In the genomic region with DNA sequence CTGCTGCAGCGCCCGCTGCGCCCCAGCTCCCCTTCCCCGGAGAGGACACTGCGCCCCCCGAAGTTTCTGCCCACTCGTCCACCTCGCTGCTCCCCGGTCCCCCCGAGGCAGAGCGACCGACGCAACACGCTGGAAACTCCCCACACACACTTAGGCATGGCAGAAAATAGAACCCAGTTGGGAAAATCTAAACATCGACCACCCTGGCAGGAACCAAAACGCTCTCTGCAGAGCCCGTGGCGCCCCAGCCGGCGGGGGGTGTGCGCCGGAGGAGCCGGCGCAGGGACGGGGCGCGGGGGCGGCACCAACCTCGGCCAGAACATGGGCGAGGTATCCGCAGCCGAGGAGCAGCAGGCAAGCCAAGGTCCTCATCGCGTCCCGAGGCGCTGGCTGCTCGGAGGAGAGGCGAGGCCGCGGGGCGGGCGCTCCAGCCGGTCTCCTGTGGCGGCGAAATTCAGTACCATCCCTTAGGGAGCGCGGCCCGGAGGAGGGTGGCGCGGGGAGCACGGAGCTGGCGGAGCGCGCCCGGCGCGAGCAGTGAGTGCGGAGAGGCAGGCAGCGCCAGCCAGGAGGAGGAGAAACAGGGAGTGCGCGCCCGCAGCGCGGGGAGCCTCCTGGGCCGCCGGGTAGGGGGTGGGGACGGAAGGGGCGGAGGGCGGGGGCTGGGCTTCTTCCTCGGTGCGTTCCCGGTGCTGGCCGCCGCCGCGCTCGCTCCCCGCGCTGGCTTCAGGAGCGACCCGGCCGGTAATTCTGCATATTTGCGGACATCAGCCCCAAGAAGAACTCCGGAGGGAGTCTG, we compare ENCODE assay signal across 1 cellular context.
TF ChIP-seq lines count a peak whose summit lies in the region.

No MANE protein-coding gene starts in this region.

TF ChIP-seq in HEK293, 187 proteins besides CTCF, POLR2A, EP300 and RAD21 (continued from another document):
- TF ChIP-seq, protein P1, sequence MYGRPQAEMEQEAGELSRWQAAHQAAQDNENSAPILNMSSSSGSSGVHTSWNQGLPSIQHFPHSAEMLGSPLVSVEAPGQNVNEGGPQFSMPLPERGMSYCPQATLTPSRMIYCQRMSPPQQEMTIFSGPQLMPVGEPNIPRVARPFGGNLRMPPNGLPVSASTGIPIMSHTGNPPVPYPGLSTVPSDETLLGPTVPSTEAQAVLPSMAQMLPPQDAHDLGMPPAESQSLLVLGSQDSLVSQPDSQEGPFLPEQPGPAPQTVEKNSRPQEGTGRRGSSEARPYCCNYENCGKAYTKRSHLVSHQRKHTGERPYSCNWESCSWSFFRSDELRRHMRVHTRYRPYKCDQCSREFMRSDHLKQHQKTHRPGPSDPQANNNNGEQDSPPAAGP (tag by site-specific recombination; IDR thresholded peaks at IDR 0.05): peak; percentile 77; the same call in 1 of the 2 replicates
- TF ChIP-seq, protein P2, sequence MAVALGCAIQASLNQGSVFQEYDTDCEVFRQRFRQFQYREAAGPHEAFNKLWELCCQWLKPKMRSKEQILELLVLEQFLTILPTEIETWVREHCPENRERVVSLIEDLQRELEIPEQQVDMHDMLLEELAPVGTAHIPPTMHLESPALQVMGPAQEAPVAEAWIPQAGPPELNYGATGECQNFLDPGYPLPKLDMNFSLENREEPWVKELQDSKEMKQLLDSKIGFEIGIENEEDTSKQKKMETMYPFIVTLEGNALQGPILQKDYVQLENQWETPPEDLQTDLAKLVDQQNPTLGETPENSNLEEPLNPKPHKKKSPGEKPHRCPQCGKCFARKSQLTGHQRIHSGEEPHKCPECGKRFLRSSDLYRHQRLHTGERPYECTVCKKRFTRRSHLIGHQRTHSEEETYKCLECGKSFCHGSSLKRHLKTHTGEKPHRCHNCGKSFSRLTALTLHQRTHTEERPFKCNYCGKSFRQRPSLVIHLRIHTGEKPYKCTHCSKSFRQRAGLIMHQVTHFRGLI (tag by site-specific recombination; IDR thresholded peaks at IDR 0.05): peak; percentile 51
- TF ChIP-seq, protein P3, sequence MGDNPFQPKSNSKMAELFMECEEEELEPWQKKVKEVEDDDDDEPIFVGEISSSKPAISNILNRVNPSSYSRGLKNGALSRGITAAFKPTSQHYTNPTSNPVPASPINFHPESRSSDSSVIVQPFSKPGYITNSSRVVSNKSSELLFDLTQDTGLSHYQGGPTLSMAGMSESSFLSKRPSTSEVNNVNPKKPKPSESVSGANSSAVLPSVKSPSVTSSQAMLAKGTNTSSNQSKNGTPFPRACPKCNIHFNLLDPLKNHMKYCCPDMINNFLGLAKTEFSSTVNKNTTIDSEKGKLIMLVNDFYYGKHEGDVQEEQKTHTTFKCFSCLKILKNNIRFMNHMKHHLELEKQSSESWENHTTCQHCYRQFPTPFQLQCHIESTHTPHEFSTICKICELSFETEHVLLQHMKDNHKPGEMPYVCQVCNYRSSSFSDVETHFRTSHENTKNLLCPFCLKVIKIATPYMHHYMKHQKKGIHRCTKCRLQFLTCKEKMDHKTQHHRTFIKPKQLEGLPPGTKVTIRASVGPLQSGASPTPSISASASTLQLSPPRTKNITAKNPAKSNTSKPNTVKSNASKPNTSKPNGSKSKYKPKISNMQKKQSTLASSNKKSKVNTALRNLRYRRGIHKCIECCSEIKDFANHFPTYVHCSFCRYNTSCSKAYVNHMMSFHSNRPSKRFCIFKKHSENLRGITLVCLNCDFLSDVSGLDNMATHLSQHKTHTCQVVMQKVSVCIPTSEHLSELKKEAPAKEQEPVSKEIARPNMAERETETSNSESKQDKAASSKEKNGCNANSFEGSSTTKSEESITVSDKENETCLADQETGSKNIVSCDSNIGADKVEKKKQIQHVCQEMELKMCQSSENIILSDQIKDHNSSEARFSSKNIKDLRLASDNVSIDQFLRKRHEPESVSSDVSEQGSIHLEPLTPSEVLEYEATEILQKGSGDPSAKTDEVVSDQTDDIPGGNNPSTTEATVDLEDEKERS (tag by site-specific recombination; IDR thresholded peaks at IDR 0.05): no peak
- TF ChIP-seq ZBTB20 (tag by site-specific recombination; IDR thresholded peaks at IDR 0.05) (peak; percentile 81; the same call in 1 of the 2 replicates), ZNF157 (tag by site-specific recombination; IDR thresholded peaks at IDR 0.05) (no peak)
TF ChIP-seq in HEK293: peak in this region for 42.
